5 cellular contexts compared by ENCODE assay signal in the genomic region with DNA sequence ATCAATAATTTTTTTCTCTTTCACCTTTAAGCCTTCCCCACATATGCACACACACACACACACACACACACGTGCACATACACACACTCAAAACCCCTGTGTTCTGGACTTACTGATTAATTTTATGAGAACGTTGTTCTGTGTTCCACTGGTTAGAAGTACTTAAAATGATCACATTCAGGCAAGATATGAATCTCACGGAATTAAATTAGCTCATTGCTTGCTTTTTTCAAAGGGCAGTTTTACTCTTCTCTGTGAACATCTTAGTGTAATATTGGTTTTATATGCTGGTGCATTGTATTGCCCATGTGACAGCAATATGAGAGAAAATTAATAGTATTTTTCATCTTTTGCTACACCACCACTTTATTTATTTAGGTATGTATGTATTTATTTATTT.
"Had no signal": no experiment of that assay in that cellular context is flagged by ENCODE, and none has a peak within 500 bp of the region (broad histone marks: within the 10 kb centered on the region; RNA-seq: fewer than 3 reads in every experiment).

No MANE protein-coding gene starts in this region.

- DNase-seq: IMR-90, KBM-7 had no signal

- ATAC-seq: HepG2, K562 had no signal

- H3K4me3 ChIP-seq: K562 had no signal

- H3K27ac ChIP-seq: HL-60 had no signal
